ENCODE assay signal across 8 cellular contexts in genomic region chr2:99066602-99067001, GRCh38.
DNase-seq lines count a peak whose midpoint lies in the region; ATAC-seq and FAIRE-seq lines count a peak whose summit lies in the region.

No MANE protein-coding gene starts in this region.

- peak overlapping the region; percentile 60 for H3K9ac ChIP-seq in mucosa of stomach (ENCODE audit: low read length)

- peak; percentile 86 for FAIRE-seq in HTR-8/SVneo (lab: Jason Lieb, UNC)

- H3K9me3 ChIP-seq in mucosa of stomach (ENCODE audit: control insufficient read depth, low read length): no peaks in the 10 kb centered on the region

- H3K27me3 ChIP-seq in mucosa of stomach (ENCODE audit: control insufficient read depth, insufficient read depth, low read length): no peaks in the 10 kb centered on the region

- no peaks in the 10 kb centered on the region for H3K36me3 ChIP-seq in mucosa of stomach (ENCODE audit: control insufficient read depth, insufficient read depth, low read length)

- peak; percentile 99 for ATAC-seq in GM21723 (IDR thresholded peaks at IDR 0.05; ENCODE audit: unreplicated experiment)

- H3K4me3 ChIP-seq in mucosa of stomach (ENCODE audit: low read length): peak overlapping the region; percentile 0

- peaks cover 6% of the 10 kb centered on the region for H3K4me1 ChIP-seq in mucosa of stomach (ENCODE audit: control insufficient read depth, insufficient read depth, low read length)

- peak; percentile 6 for DNase-seq in stimulated activated CD4-positive, alpha-beta T cell treated with anti-CD3 and anti-CD28 coated beads, Interleukin-1b, Interleukin-23, amount 100 ng/mL, for 48 hours
- no peak for DNase-seq in stimulated activated CD4-positive, alpha-beta T cell treated with anti-CD3 and anti-CD28 coated beads, Interleukin-4, amount 100 ng/mL, for 1 hour
- DNase-seq in HTR-8/SVneo (ENCODE audit: insufficient read length, low spot score): peak; percentile 42
- peak; percentile 42 for DNase-seq in RPMI7951 (ENCODE audit: low read depth)
- DNase-seq in dedifferentiated amniotic fluid mesenchymal stem cell (ENCODE audit: extremely low spot score): peak; percentile 40
- DNase-seq in cerebellar nuclear complex (lab: John Stamatoyannopoulos, UW): no peak

Comparison
In these comparisons a context has a peak if more than half of its experiments do, and no peak if none do; other contexts are left out.
1. DNase-seq: peak in stimulated activated CD4-positive, alpha-beta T cell treated with anti-CD3 and anti-CD28 coated beads, Interleukin-1b, Interleukin-23, amount 100 ng/mL, for 48 hours (single experiment), HTR-8/SVneo (single experiment), RPMI7951 (single experiment) and dedifferentiated amniotic fluid mesenchymal stem cell (single experiment); none in stimulated activated CD4-positive, alpha-beta T cell treated with anti-CD3 and anti-CD28 coated beads, Interleukin-4, amount 100 ng/mL, for 1 hour (single experiment) and cerebellar nuclear complex (0 of 2).